1 cellular context compared by ENCODE assay signal in genomic region chr20:48841196-48841860, GRCh38.
TF ChIP-seq lines count a peak whose summit lies in the region.

No MANE protein-coding gene starts in this region.

TF ChIP-seq in K562, 482 proteins besides CTCF, POLR2A, EP300 and RAD21 (continued from another document):
- no peak for TF ChIP-seq REST (CRISPR knock-in tag; IDR thresholded peaks at IDR 0.05; ENCODE audit: low read depth)
- TF ChIP-seq MAFG (tag; conservative IDR thresholded peaks at IDR 0.05): peak; percentile 45
- no peak for TF ChIP-seq TARDBP (IDR thresholded peaks at IDR 0.05)
- peak; percentile 42 for TF ChIP-seq ZNF316 (IDR thresholded peaks at IDR 0.05)
- no peak for TF ChIP-seq NUFIP1 (IDR thresholded peaks at IDR 0.05; ENCODE audit: partially characterized antibody)
- TF ChIP-seq MBD1 (CRISPR knock-in tag; IDR thresholded peaks at IDR 0.05): no peak
- TF ChIP-seq ZBTB17 (CRISPR knock-in tag; IDR thresholded peaks at IDR 0.05): peak; percentile 31; the same call in 1 of the 2 replicates
- peak; percentile 98 for TF ChIP-seq ZBTB40 (IDR thresholded peaks at IDR 0.05)
- peak; percentile 98 for TF ChIP-seq ZBTB40 (CRISPR knock-in tag; IDR thresholded peaks at IDR 0.05)
- TF ChIP-seq PHB2 (IDR thresholded peaks at IDR 0.05; ENCODE audit: low read depth): no peak
- TF ChIP-seq MLLT1 (IDR thresholded peaks at IDR 0.05): peak in 1 of 2 experiments; percentile 54; a peak in 1 of 4 replicates
- TF ChIP-seq C11orf30 (IDR thresholded peaks at IDR 0.05; ENCODE audit: low read depth): peak; percentile 42; the same call in 1 of the 2 replicates
- peak; percentile 89 for TF ChIP-seq ZNF24 (IDR thresholded peaks at IDR 0.05)
